Comparison of ENCODE assay signal across 20 cellular contexts in the genomic region with DNA sequence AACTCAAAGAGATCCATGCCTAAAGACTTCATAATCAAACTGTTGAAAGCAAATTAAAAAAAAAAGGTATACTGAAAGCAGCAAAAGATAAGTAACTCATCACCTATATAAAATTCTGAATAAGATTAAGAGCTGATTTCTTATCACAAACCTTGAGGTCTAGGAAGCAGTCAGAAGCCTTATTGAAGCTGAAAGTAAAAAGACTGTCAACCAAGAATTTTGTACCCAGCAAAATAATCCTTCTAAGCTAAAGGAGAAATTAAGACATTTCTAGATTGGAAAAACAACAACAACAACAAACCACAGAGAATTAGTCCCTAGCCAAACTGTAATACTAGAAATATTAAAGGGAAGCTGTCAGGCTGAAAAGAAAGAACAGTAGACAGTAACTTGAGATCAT.
DNase-seq lines count a peak whose midpoint lies in the region; ATAC-seq and TF ChIP-seq lines count a peak whose summit lies in the region.
"Had no signal": no experiment of that assay in that cellular context is flagged by ENCODE, and none has a peak within 500 bp of the region (broad histone marks: within the 10 kb centered on the region; RNA-seq: fewer than 3 reads in every experiment).

No MANE protein-coding gene starts in this region.

- H3K9me2 ChIP-seq in SU-DHL-6 (replicated peaks; ENCODE audit: insufficient read depth, low read length): no peaks in the 10 kb centered on the region

- TF ChIP-seq CTCF in SU-DHL-6 (IDR thresholded peaks at IDR 0.05; ENCODE audit: insufficient read depth, low read length, poor library complexity, severe bottlenecking) (no peak), ovary (IDR thresholded peaks at IDR 0.05) (no peak), psoas muscle (IDR thresholded peaks at IDR 0.05) (no peak)

- TF ChIP-seq EP300 in ovary (IDR thresholded peaks at IDR 0.05): no peak

- H2AFZ ChIP-seq in SU-DHL-6 (ENCODE audit: low read depth, low read length, severe bottlenecking): no peak overlapping the region

- no peaks in the 10 kb centered on the region for H3F3A ChIP-seq in SU-DHL-6 (ENCODE audit: insufficient read depth)

- H3K4me2 ChIP-seq in SU-DHL-6 (ENCODE audit: low read depth, low read length, poor library complexity, severe bottlenecking): no peak overlapping the region
- H3K4me2 ChIP-seq: BLaER1 treated with 17β-estradiol and CSF1 and Interleukin-3, amounts not matched to agents 10 nM and 100 nM had no signal

- H3K4me3 ChIP-seq in SU-DHL-6 (ENCODE audit: insufficient read depth, low read length, poor library complexity, severe bottlenecking) (peak overlapping the region; percentile 14), ovary (no peak overlapping the region), psoas muscle (no peak overlapping the region)
- H3K4me3 ChIP-seq: BLaER1 treated with 17β-estradiol and CSF1 and Interleukin-3, amounts not matched to agents 10 nM and 100 nM had no signal

- no peaks in the 10 kb centered on the region for H4K20me1 ChIP-seq in SU-DHL-6 (ENCODE audit: low read depth, low read length)
- H4K20me1 ChIP-seq: BLaER1 treated with 17β-estradiol and CSF1 and Interleukin-3, amounts not matched to agents 10 nM and 100 nM had no signal

- H3K27ac ChIP-seq in SU-DHL-6 (ENCODE audit: low read depth, low read length) (no peak overlapping the region), ovary (no peak overlapping the region), psoas muscle (no peak overlapping the region)
- H3K27ac ChIP-seq: BLaER1 treated with 17β-estradiol and CSF1 and Interleukin-3, amounts not matched to agents 10 nM and 100 nM had no signal

- no peaks in the 10 kb centered on the region for H3K79me2 ChIP-seq in SU-DHL-6 (ENCODE audit: insufficient read depth, low read length)

- intact Hi-C loops in ovary (cut with DNase I) (no loop called here), psoas muscle (cut with DNase I) (no loop called here)

- no peak for ATAC-seq in psoas muscle
- ATAC-seq: Panc1 had no signal

- no peaks in the 10 kb centered on the region for H3K27me3 ChIP-seq in SU-DHL-6 (ENCODE audit: low read length)
- no peaks in the 10 kb centered on the region for H3K27me3 ChIP-seq in ovary
- H3K27me3 ChIP-seq in psoas muscle (ENCODE audit: insufficient read depth in 3 of 3, low read length in 2 of 3): no peaks in the 10 kb centered on the region
- H3K27me3 ChIP-seq: BLaER1 treated with 17β-estradiol and CSF1 and Interleukin-3, amounts not matched to agents 10 nM and 100 nM had no signal

- no peak overlapping the region for H3K9ac ChIP-seq in SU-DHL-6 (ENCODE audit: low read length)
- H3K9ac ChIP-seq: BLaER1 treated with 17β-estradiol and CSF1 and Interleukin-3, amounts not matched to agents 10 nM and 100 nM had no signal

- no peak for TF ChIP-seq POLR2A in ovary (IDR thresholded peaks at IDR 0.05)

- H3K36me3 ChIP-seq in SU-DHL-6 (ENCODE audit: low read length) (peaks cover 2% of the 10 kb centered on the region; the same call in 1 of the 2 replicates), ovary (no peaks in the 10 kb centered on the region), psoas muscle (ENCODE audit: insufficient read depth in 1 of 2, low read depth in 1 of 2) (no peaks in the 10 kb centered on the region)
- H3K36me3 ChIP-seq: BLaER1 treated with 17β-estradiol and CSF1 and Interleukin-3, amounts not matched to agents 10 nM and 100 nM had no signal

- H3K4me1 ChIP-seq in ovary (ENCODE audit: insufficient read depth): no peaks in the 10 kb centered on the region
- H3K4me1 ChIP-seq in psoas muscle: no peaks in the 10 kb centered on the region
- H3K4me1 ChIP-seq: BLaER1 treated with 17β-estradiol and CSF1 and Interleukin-3, amounts not matched to agents 10 nM and 100 nM had no signal

- H3K9me3 ChIP-seq in SU-DHL-6 (ENCODE audit: insufficient read depth, low read length) (peaks cover 9% of the 10 kb centered on the region), ovary (no peaks in the 10 kb centered on the region), psoas muscle (no peaks in the 10 kb centered on the region)

- DNase-seq in NCI-H82 (lab: John Stamatoyannopoulos, UW) (peak; percentile 2), NCI-H82 treated with DMSO at 0.1 percent for 48 hours (lab: John Stamatoyannopoulos, UW; ENCODE audit: unreplicated experiment) (no peak), left kidney (ENCODE audit: low read depth, low spot score) (peak; percentile 8), ovary (no peak), psoas muscle (no peak), Kasumi-1 (lab: John Stamatoyannopoulos, UW) (no peak)
- DNase-seq: AML-193; CD4-positive, alpha-beta T cell; DMS79; EL; GF-D8; NCI-H1092; NCI-H1417 treated with DMSO at 0.1 percent for 48 hours; NCI-H1694 treated with DMSO at 0.1 percent for 48 hours; NCI-H2081; NCI-H524; SHP77 treated with DMSO at 0.1 percent for 48 hours had no signal

Comparison
In these comparisons a context has a peak if more than half of its experiments do, and no peak if none do; other contexts are left out.
1. DNase-seq: peak in NCI-H82 (single experiment) and left kidney (single experiment); none in NCI-H82 treated with DMSO at 0.1 percent for 48 hours (single experiment), ovary (0 of 5), psoas muscle (0 of 2) and Kasumi-1 (0 of 2).